Comparison of ENCODE assay signal across 36 cellular contexts in the genomic region with DNA sequence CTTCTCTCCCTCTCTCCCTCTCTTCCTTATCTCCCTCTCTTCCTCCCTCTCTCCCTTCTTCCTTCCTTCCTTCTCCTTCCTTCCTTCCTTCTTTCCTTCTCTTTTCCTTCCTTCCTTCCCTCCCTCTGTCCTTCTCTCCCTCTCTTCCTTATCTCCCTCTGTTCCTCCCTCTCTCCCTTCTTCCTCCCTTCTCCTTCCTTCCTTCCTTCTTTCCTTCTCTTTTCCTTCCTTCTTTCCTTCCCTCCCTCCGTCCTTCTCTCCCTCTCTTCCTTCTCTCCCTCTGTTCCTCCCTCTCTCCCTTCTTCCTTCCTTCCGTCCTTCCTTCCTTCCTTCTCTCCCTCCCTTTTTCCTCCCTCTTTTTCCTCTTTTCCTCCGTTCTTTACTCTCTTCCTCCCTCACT. TPM values are rescaled to one million over a fixed set of nuclear protein-coding genes. Genes with fewer than 3 reads are reported as not detected.
"Had no signal": no experiment of that assay in that cellular context is flagged by ENCODE, and none has a peak within 500 bp of the region (broad histone marks: within the 10 kb centered on the region; RNA-seq: fewer than 3 reads in every experiment).

No MANE protein-coding gene starts in this region.

- H3K27ac ChIP-seq: adrenal gland, body of pancreas, brain microvascular endothelial cell, breast epithelium, VCaP had no signal

- H3K9me3 ChIP-seq: adrenal gland, body of pancreas, breast epithelium had no signal

- H3K36me3 ChIP-seq: adrenal gland, brain microvascular endothelial cell, breast epithelium had no signal

- H3K27me3 ChIP-seq: adrenal gland, brain microvascular endothelial cell, breast epithelium had no signal

- FAIRE-seq: astrocyte, TTC549 had no signal

- H3K4me3 ChIP-seq: adrenal gland, body of pancreas, breast epithelium had no signal

- ATAC-seq: activated CD8-positive, alpha-beta T cell treated with anti-CD3 and anti-CD28 coated beads for 36 hours; activated naive CD4-positive, alpha-beta T cell treated with anti-CD3 and anti-CD28 coated beads, Interleukin-2, amount 50 U/mL, for 72 hours; activated T-cell treated with anti-CD3 and anti-CD28 coated beads, Interleukin-2, amount 50 U/mL, for 4 hours; activated T-cell treated with anti-CD3 and anti-CD28 coated beads, Interleukin-2, amount 50 U/mL, for 72 hours; activated T-helper 17 cell treated with anti-CD3 and anti-CD28 coated beads, Interleukin-2, amount 50 U/mL, for 72 hours; body of pancreas had no signal

- DNase-seq: activated B cell treated with CpG ODN at 0.5 μM for 24 hours; activated CD4-positive, alpha-beta memory T cell treated with anti-CD3 and anti-CD28 coated beads for 36 hours; activated CD4-positive, alpha-beta T cell treated with anti-CD3 and anti-CD28 coated beads for 4 hours; activated CD4-positive, alpha-beta T cell treated with anti-CD3 and anti-CD28 coated beads, Interleukin-2, amount 10 ng/mL, durations not matched to agents 24 days and 14 days; activated CD4-positive, alpha-beta T cell treated with anti-CD3 and anti-CD28 coated beads, Interleukin-2, amount 50 U/mL, for 1 hour; activated CD4-positive, alpha-beta T cell treated with anti-CD3 and anti-CD28 coated beads, Interleukin-2, amount 50 U/mL, for 4 hours; activated CD4-positive, CD25-positive, alpha-beta regulatory T cell treated with anti-CD3 and anti-CD28 coated beads, Interleukin-2, amount 50 U/mL, for 72 hours; activated CD8-positive, alpha-beta memory T cell treated with anti-CD3 and anti-CD28 coated beads, Interleukin-2, amount 50 U/mL, for 4 hours; activated CD8-positive, alpha-beta T cell treated with anti-CD3 and anti-CD28 coated beads for 36 hours; activated effector memory CD4-positive, alpha-beta T cell treated with anti-CD3 and anti-CD28 coated beads, Interleukin-2, amount 50 U/mL, for 16 hours; activated gamma-delta T cell treated with Interleukin-2 at 50 U/mL for 16 hours; activated naive CD4-positive, alpha-beta T cell; activated naive CD4-positive, alpha-beta T cell treated with anti-CD3 and anti-CD28 coated beads for 36 hours; activated naive CD4-positive, alpha-beta T cell treated with anti-CD3 and anti-CD28 coated beads, Interleukin-2, amount 50 U/mL, for 16 hours; activated naive CD8-positive, alpha-beta T cell treated with anti-CD3 and anti-CD28 coated beads for 36 hours; activated T-cell treated with anti-CD3 and anti-CD28 coated beads for 4 hours; activated T-cell treated with anti-CD3 and anti-CD28 coated beads, Interleukin-2, amount 50 U/mL, for 1 hour; activated T-cell treated with anti-CD3 and anti-CD28 coated beads, Interleukin-2, amount 50 U/mL, for 4 hours; activated T-cell treated with anti-CD3 and anti-CD28 coated beads, Interleukin-2, amount 50 U/mL, for 72 hours; adrenal gland; amniotic stem cell; aorta; body of pancreas; brain microvascular endothelial cell; central memory CD4-positive, alpha-beta T cell; T-helper 2 cell; T-helper 9 cell had no signal

- H3K4me1 ChIP-seq: adrenal gland, body of pancreas, breast epithelium had no signal

RNA-seq across cellular contexts. Expression of gene HS3ST4, which starts 38.6 kb away (rescaled TPM):
- total RNA-seq: activated B cell treated with CpG ODN at 0.5 μM for 24 hours; activated CD4-positive, alpha-beta memory T cell treated with anti-CD3 and anti-CD28 coated beads for 36 hours; activated CD4-positive, alpha-beta T cell treated with anti-CD3 and anti-CD28 coated beads, Interleukin-2, amount 10 ng/mL, durations not matched to agents 24 days and 14 days; activated CD8-positive, alpha-beta memory T cell treated with anti-CD3 and anti-CD28 coated beads for 36 hours; activated CD8-positive, alpha-beta T cell treated with anti-CD3 and anti-CD28 coated beads for 36 hours; activated naive CD4-positive, alpha-beta T cell treated with anti-CD3 and anti-CD28 coated beads for 36 hours; activated naive CD4-positive, alpha-beta T cell treated with anti-CD3 and anti-CD28 coated beads, Interleukin-2, amount 50 U/mL, for 72 hours; activated naive CD8-positive, alpha-beta T cell treated with anti-CD3 and anti-CD28 coated beads for 36 hours; activated T-cell treated with anti-CD3 and anti-CD28 coated beads, Interleukin-2, amount 50 U/mL, for 4 hours; activated T-cell treated with anti-CD3 and anti-CD28 coated beads, Interleukin-2, amount 50 U/mL, for 72 hours; activated T-helper 1 cell treated with anti-CD3 and anti-CD28 coated beads, Interleukin-12 subunit alpha, Interleukin-12 subunit beta, Interleukin-2, Interleukin-4 antibody, amounts not matched to agents 30 ng/mL and 10 ng/mL and 1 ng/mL, durations not matched to agents 14 hours and 24 hours and 36 hours; activated T-helper 17 cell treated with anti-CD3 and anti-CD28 coated beads, Interleukin-2, amount 50 U/mL, for 72 hours; aorta; body of pancreas; cardiac septum had no signal
- polyA plus RNA-seq: aorta had no signal
